Comparison of ENCODE assay signal across 1 cellular context in the genomic region with DNA sequence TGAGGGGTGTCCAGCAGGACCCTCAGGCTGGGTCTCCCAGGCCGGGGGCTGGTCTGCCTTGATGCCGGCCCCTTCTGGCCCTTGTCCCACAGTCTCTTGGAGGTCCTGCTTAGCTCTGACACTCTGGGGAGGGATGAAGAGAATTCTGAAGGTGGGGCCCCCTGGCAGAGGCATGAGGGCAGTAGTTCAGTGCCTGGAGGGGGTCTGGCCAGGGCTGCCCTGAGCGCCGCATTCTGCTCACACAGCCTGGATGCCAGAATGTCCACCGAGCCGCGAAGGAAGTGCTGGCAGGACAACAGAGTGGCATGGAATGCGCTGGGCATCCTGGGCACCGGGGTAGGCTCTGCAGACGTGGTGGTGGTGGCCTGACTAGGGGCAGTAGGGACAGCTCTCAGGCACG.
TF ChIP-seq lines count a peak whose summit lies in the region.

No MANE protein-coding gene starts in this region.

TF ChIP-seq in endothelial cell of umbilical vein, 7 proteins besides CTCF, POLR2A, EP300 and RAD21 (continued from another document):
- TF ChIP-seq MAX (IDR thresholded peaks at IDR 0.05; ENCODE audit: insufficient read depth, insufficient read length), result no peak
